Comparison of ENCODE assay signal across 8 cellular contexts in genomic region chr10:71860243-71861029, GRCh38. TPM values are rescaled to one million over a fixed set of nuclear protein-coding genes. Genes with fewer than 3 reads are reported as not detected.
A peak's percentile ranks its signal among the peaks of the same experiment; 100 is the strongest.
DNase-seq lines count a peak whose midpoint lies in the region; ATAC-seq, FAIRE-seq and TF ChIP-seq lines count a peak whose summit lies in the region.
"Had no signal": no experiment of that assay in that cellular context is flagged by ENCODE, and none has a peak within 500 bp of the region (broad histone marks: within the 10 kb centered on the region; RNA-seq: fewer than 3 reads in every experiment).

No MANE protein-coding gene starts in this region.

- CTCF ChIA-PET in OCI-LY7 (lab: Charles Lee; ENCODE audit: unreplicated experiment) = interaction anchor here (1.0 to 1.8 kb wide), 4 partner anchors 8 to 108 kb away, joined by 3 to 10 read pairs (median 4); partner anchors contain the start of gene PSAP

- no peaks in the 10 kb centered on the region for H3K9me2 ChIP-seq in OCI-LY7 (ENCODE audit: insufficient read depth, low read length)

- peak overlapping the region; percentile 54 for H3K4me3 ChIP-seq in OCI-LY7 (ENCODE audit: low read depth, low read length, poor library complexity, severe bottlenecking)
- peak overlapping the region; percentile 12 for H3K4me3 ChIP-seq in astrocyte (ENCODE audit: insufficient read depth, low read depth, low read length)
- no peak overlapping the region for H3K4me3 ChIP-seq in right atrium auricular region
- H3K4me3 ChIP-seq in prostate gland = no peak overlapping the region

- FAIRE-seq in G401.6 (lab: Jason Lieb, UNC) (peak; percentile 91), astrocyte (lab: Jason Lieb, UNC) (no peak)

- ATAC-seq in HG03378 (IDR thresholded peaks at IDR 0.05; ENCODE audit: unreplicated experiment) (peak; percentile 53), HG03045 (IDR thresholded peaks at IDR 0.05; ENCODE audit: unreplicated experiment) (no peak)

- no peaks in the 10 kb centered on the region for H3K36me3 ChIP-seq in OCI-LY7 (ENCODE audit: insufficient read depth, low read length)
- H3K36me3 ChIP-seq in astrocyte (ENCODE audit: insufficient read depth, low read length) = no peaks in the 10 kb centered on the region
- no peaks in the 10 kb centered on the region for H3K36me3 ChIP-seq in right atrium auricular region
- no peaks in the 10 kb centered on the region for H3K36me3 ChIP-seq in prostate gland

- H3K4me1 Mint-ChIP-seq in astrocyte (ENCODE audit: low read depth, unreplicated experiment) = peaks cover 23% of the 10 kb centered on the region
- H3K4me1 Mint-ChIP-seq: central memory CD8-positive, alpha-beta T cell had no signal

- peak overlapping the region; percentile 83 for H3K9ac ChIP-seq in astrocyte (ENCODE audit: low read length)

- peak overlapping the region; percentile 75 for H2AFZ ChIP-seq in OCI-LY7 (ENCODE audit: low read length)
- H2AFZ ChIP-seq in astrocyte (ENCODE audit: low read depth, low read length) = peak overlapping the region; percentile 68

- H3K27me3 Mint-ChIP-seq in astrocyte (ENCODE audit: low read depth, unreplicated experiment) = peaks cover 2% of the 10 kb centered on the region
- H3K27me3 Mint-ChIP-seq: central memory CD8-positive, alpha-beta T cell had no signal

- POLR2A ChIA-PET in OCI-LY7 (lab: Charles Lee) = interaction anchor here (0.7 to 4.0 kb wide), 12 partner anchors 9 to 132 kb away, joined by 3 to 42 read pairs (median 4); partner anchors contain the start of gene PSAP

- intact Hi-C loops in OCI-LY7 (cut with micrococcal nuclease; ENCODE audit: unreplicated experiment) (no loop called here), prostate gland (cut with DNase I) (no loop called here)

- H3K27me3 ChIP-seq in astrocyte (ENCODE audit: insufficient read depth, low read length) = no peaks in the 10 kb centered on the region
- H3K27me3 ChIP-seq in right atrium auricular region = no peaks in the 10 kb centered on the region
- H3K27me3 ChIP-seq in prostate gland (replicated peaks; ENCODE audit: insufficient read depth) = no peaks in the 10 kb centered on the region

- WGBS in prostate gland = 31% methylated on average over 11 of the region's 11 CpGs

- H3K79me2 ChIP-seq in OCI-LY7 (ENCODE audit: insufficient read depth, low read depth, low read length) (no peaks in the 10 kb centered on the region), astrocyte (ENCODE audit: insufficient read depth, low read length) (no peaks in the 10 kb centered on the region)

- H3K4me2 ChIP-seq in OCI-LY7 (ENCODE audit: low read length) (peak overlapping the region; percentile 77), astrocyte (ENCODE audit: low read length) (peak overlapping the region; percentile 67)

- peak overlapping the region; percentile 83 for H3K27ac ChIP-seq in OCI-LY7 (ENCODE audit: low read depth, low read length, poor library complexity, severe bottlenecking)
- peak overlapping the region; percentile 98 for H3K27ac ChIP-seq in astrocyte (ENCODE audit: low read depth, low read length)
- peak overlapping the region; percentile 85 to 97 for H3K27ac ChIP-seq in right atrium auricular region
- H3K27ac ChIP-seq in prostate gland = peak overlapping the region; percentile 67 to 77

- no peaks in the 10 kb centered on the region for H3K9me3 Mint-ChIP-seq in astrocyte (ENCODE audit: unreplicated experiment)
- H3K9me3 Mint-ChIP-seq: central memory CD8-positive, alpha-beta T cell had no signal

- H3K9me3 ChIP-seq in OCI-LY7 (ENCODE audit: low read length) (no peaks in the 10 kb centered on the region), astrocyte (ENCODE audit: insufficient read depth, low read depth, low read length) (no peaks in the 10 kb centered on the region), right atrium auricular region (no peaks in the 10 kb centered on the region), prostate gland (no peaks in the 10 kb centered on the region)

- TSS peak; percentile 69 for BruUV-seq in OCI-LY7 (replicated peaks; lab: Mats Ljungman, UMichigan)

- H3K36me3 Mint-ChIP-seq in astrocyte (ENCODE audit: low read depth, unreplicated experiment) = no peaks in the 10 kb centered on the region

- H4K20me1 ChIP-seq in OCI-LY7 (ENCODE audit: insufficient read depth, low read length) (no peaks in the 10 kb centered on the region), astrocyte (ENCODE audit: insufficient read depth, low read length) (no peaks in the 10 kb centered on the region)

- peak; percentile 19 for TF ChIP-seq POLR2A in prostate gland (IDR thresholded peaks at IDR 0.05)

- H3K27ac Mint-ChIP-seq in astrocyte (ENCODE audit: unreplicated experiment) = peak overlapping the region; percentile 100

- peak; percentile 65 for DNase-seq in OCI-LY7 (ENCODE audit: low spot score)
- DNase-seq in astrocyte (ENCODE audit: low read depth) = peak; percentile 100
- DNase-seq in right atrium auricular region (ENCODE audit: low spot score) = peak; percentile 98
- DNase-seq in prostate gland (ENCODE audit: low spot score) = peak; percentile 87

- TF ChIP-seq CTCF in OCI-LY7 (conservative IDR thresholded peaks at IDR 0.05; ENCODE audit: low read length) (no peak), astrocyte (IDR thresholded peaks at IDR 0.05; ENCODE audit: insufficient read depth, low read depth, low read length) (no peak), right atrium auricular region (IDR thresholded peaks at IDR 0.05) (no peak), prostate gland (IDR thresholded peaks at IDR 0.05) (no peak)

- H3K4me3 Mint-ChIP-seq in astrocyte (ENCODE audit: unreplicated experiment) = peak overlapping the region; percentile 43
- H3K4me3 Mint-ChIP-seq: central memory CD8-positive, alpha-beta T cell had no signal

- peaks cover 57% of the 10 kb centered on the region for H3K4me1 ChIP-seq in OCI-LY7 (ENCODE audit: insufficient read depth, low read length, poor library complexity, severe bottlenecking)
- peaks cover 33% of the 10 kb centered on the region for H3K4me1 ChIP-seq in astrocyte (ENCODE audit: insufficient read depth, low read length)
- peaks cover 0 to 30% of the 10 kb centered on the region in 2 donors for H3K4me1 ChIP-seq in right atrium auricular region
- peaks cover 3% of the 10 kb centered on the region for H3K4me1 ChIP-seq in prostate gland (replicated peaks)

RNA-seq across cellular contexts. Expression of gene PSAP, which starts 9.4 kb away (rescaled TPM):
- 156 and 163 TPM in 2 replicates for total RNA-seq in OCI-LY7 (2014; rRNA removed; shearing (Covaris generic))
- total RNA-seq in OCI-LY7 (2022) = 186 and 200 TPM in 2 replicates
- total RNA-seq in astrocyte = 1,120 and 1,191 TPM in 2 replicates
- total RNA-seq in right atrium auricular region = 1,000 to 10,000 TPM; 1,145 to 1,486 TPM
- 1,000 to 10,000 TPM; 1,144 to 1,344 TPM for total RNA-seq in prostate gland

Comparison
In these comparisons a context has a peak if more than half of its experiments do, and no peak if none do; other contexts are left out.
1. H3K4me3 ChIP-seq: peak in OCI-LY7 (single experiment) and astrocyte (single experiment); none in right atrium auricular region (0 of 2) and prostate gland (0 of 2).
2. Peak in every context shown above with its lines, with median percentiles within 50 percentile points of each other: DNase-seq and H3K27ac ChIP-seq.